Comparison of ENCODE assay signal across 27 cellular contexts in the genomic region with DNA sequence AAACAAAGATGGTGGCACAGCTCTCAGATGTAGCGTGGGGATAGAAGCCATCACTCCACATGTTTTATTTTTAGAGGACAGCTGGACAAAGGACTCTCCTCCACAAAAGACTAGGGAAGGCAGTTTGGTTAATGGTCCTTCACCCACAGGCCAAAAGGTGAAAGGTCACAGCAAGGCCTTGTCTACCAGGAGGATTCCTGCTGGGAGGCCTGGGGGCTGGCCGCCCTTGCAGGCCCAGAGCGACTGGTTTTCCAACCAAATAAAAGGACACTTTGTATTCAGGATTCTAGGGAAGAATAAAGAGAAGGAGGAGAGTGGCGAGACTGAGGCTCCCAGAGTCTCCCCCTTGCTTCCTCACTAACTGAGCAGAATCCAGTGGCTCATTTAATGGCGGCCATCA.
"Had no signal": no experiment of that assay in that cellular context is flagged by ENCODE, and none has a peak within 500 bp of the region (broad histone marks: within the 10 kb centered on the region; RNA-seq: fewer than 3 reads in every experiment).

No MANE protein-coding gene starts in this region.

- H3K36me3 Mint-ChIP-seq: immature natural killer cell; naive thymus-derived CD4-positive, alpha-beta T cell; natural killer cell treated with Interleukin-12 subunit alpha and Interleukin-12 subunit beta and Interleukin-15 and Interleukin-18, amount 100 ng/mL, for 72 hours; stimulated activated effector memory CD8-positive, alpha-beta T cell treated with anti-CD3 and anti-CD28 coated beads, Interleukin-12 subunit alpha, Interleukin-12 subunit beta, amount 100 ng/mL, for 72 hours; type B pancreatic cell had no signal

- H3K36me3 ChIP-seq: left ventricle myocardium inferior, pancreas, prostate gland, sigmoid colon, spleen, suprapubic skin, thoracic aorta, tibial artery, uterus had no signal

- DNase-seq: hypothalamus; immature natural killer cell; left ventricle myocardium inferior; mesendoderm; midbrain; mucosa of descending colon; naive thymus-derived CD4-positive, alpha-beta T cell; nucleus accumbens; pancreas; posterior cingulate gyrus; retina; right cardiac atrium; sigmoid colon; small intestine; spleen; stimulated activated CD4-positive, alpha-beta T cell treated with anti-CD3 and anti-CD28 coated beads, Interleukin-4, amount 100 ng/mL, for 24 hours; stimulated activated naive CD4-positive, alpha-beta T cell; tibial artery; uterus had no signal

- H3K27me3 ChIP-seq: pancreas, sigmoid colon, tibial artery, uterus had no signal

- H3K9me3 ChIP-seq: left ventricle myocardium inferior, mucosa of descending colon, pancreas, prostate gland, sigmoid colon, spleen, suprapubic skin, thoracic aorta, tibial artery, uterus had no signal

- H3K4me3 Mint-ChIP-seq: immature natural killer cell; natural killer cell treated with Interleukin-12 subunit alpha and Interleukin-12 subunit beta and Interleukin-15 and Interleukin-18, amount 100 ng/mL, for 72 hours; stimulated activated effector memory CD8-positive, alpha-beta T cell treated with anti-CD3 and anti-CD28 coated beads, Interleukin-12 subunit alpha, Interleukin-12 subunit beta, amount 100 ng/mL, for 72 hours; stimulated activated naive CD8-positive, alpha-beta T cell treated with anti-CD3 and anti-CD28 coated beads, Interleukin-15, Interleukin-2, amounts not matched to agents 100 ng/mL and 50 ng/mL, for 24 hours; type B pancreatic cell had no signal

- H3K27ac Mint-ChIP-seq: immature natural killer cell; naive thymus-derived CD4-positive, alpha-beta T cell; natural killer cell treated with Interleukin-12 subunit alpha and Interleukin-12 subunit beta and Interleukin-15 and Interleukin-18, amount 100 ng/mL, for 72 hours; stimulated activated effector memory CD8-positive, alpha-beta T cell treated with anti-CD3 and anti-CD28 coated beads, Interleukin-12 subunit alpha, Interleukin-12 subunit beta, amount 100 ng/mL, for 72 hours; stimulated activated naive CD8-positive, alpha-beta T cell treated with anti-CD3 and anti-CD28 coated beads, Interleukin-15, Interleukin-2, amounts not matched to agents 100 ng/mL and 50 ng/mL, for 24 hours; type B pancreatic cell had no signal

- ATAC-seq: mucosa of descending colon; naive thymus-derived CD4-positive, alpha-beta T cell; natural killer cell treated with Interleukin-12 subunit alpha and Interleukin-12 subunit beta and Interleukin-15 and Interleukin-18, amount 100 ng/mL, for 72 hours; pancreas; right cardiac atrium had no signal

- H3K9me3 Mint-ChIP-seq: natural killer cell treated with Interleukin-12 subunit alpha and Interleukin-12 subunit beta and Interleukin-15 and Interleukin-18, amount 100 ng/mL, for 72 hours; stimulated activated effector memory CD8-positive, alpha-beta T cell treated with anti-CD3 and anti-CD28 coated beads, Interleukin-12 subunit alpha, Interleukin-12 subunit beta, amount 100 ng/mL, for 72 hours; stimulated activated naive CD8-positive, alpha-beta T cell treated with anti-CD3 and anti-CD28 coated beads, Interleukin-15, Interleukin-2, amounts not matched to agents 100 ng/mL and 50 ng/mL, for 24 hours; type B pancreatic cell had no signal

- H3K4me1 ChIP-seq: pancreas, prostate gland, spleen, suprapubic skin, uterus had no signal

- H3K27ac ChIP-seq: left ventricle myocardium inferior, pancreas, prostate gland, sigmoid colon, spleen, suprapubic skin, thoracic aorta, tibial artery, uterus had no signal

- H3K4me3 ChIP-seq: left ventricle myocardium inferior, lung, mucosa of descending colon, pancreas, prostate gland, sigmoid colon, spleen, suprapubic skin, thoracic aorta, tibial artery, uterus had no signal

- H3K4me1 Mint-ChIP-seq: immature natural killer cell; naive thymus-derived CD4-positive, alpha-beta T cell; stimulated activated effector memory CD8-positive, alpha-beta T cell treated with anti-CD3 and anti-CD28 coated beads, Interleukin-12 subunit alpha, Interleukin-12 subunit beta, amount 100 ng/mL, for 72 hours had no signal
